7 cellular contexts compared by ENCODE assay signal in genomic region chr2:6864938-6865345, GRCh38. TPM values are rescaled to one million over a fixed set of nuclear protein-coding genes. Genes with fewer than 3 reads are reported as not detected.
DNase-seq lines count a peak whose midpoint lies in the region; ATAC-seq, FAIRE-seq and TF ChIP-seq lines count a peak whose summit lies in the region.

No MANE protein-coding gene starts in this region.

- TF ChIP-seq POLR2A in prostate gland (IDR thresholded peaks at IDR 0.05) (no peak), GM12892 (IDR thresholded peaks at IDR 0.05; ENCODE audit: low read depth, low read length) (no peak)

- H3K9me3 ChIP-seq in prostate gland = no peaks in the 10 kb centered on the region

- peak overlapping the region; percentile 83 for H3K4me3 Mint-ChIP-seq in activated CD4-positive, alpha-beta T cell treated with anti-CD3 and anti-CD28 coated beads, Interleukin-2, amount 10 ng/mL, durations not matched to agents 24 days and 14 days

- peak overlapping the region; percentile 15 for H3K27ac Mint-ChIP-seq in activated CD4-positive, alpha-beta T cell treated with anti-CD3 and anti-CD28 coated beads, Interleukin-2, amount 10 ng/mL, durations not matched to agents 24 days and 14 days

- no peaks in the 10 kb centered on the region for H3K4me1 ChIP-seq in prostate gland (replicated peaks)

- FAIRE-seq in GM12892 (lab: Jason Lieb, UNC) = no peak

- peak; percentile 77 for DNase-seq in activated CD4-positive, alpha-beta T cell treated with anti-CD3 and anti-CD28 coated beads, Interleukin-2, amount 10 ng/mL, durations not matched to agents 24 days and 14 days
- DNase-seq in fibroblast of pulmonary artery (ENCODE audit: low read depth) = peak; percentile 11
- DNase-seq in prostate gland (ENCODE audit: low spot score) = no peak
- DNase-seq in GM12892 (ENCODE audit: insufficient read length) = no peak
- no peak for DNase-seq in kidney tubule cell (ENCODE audit: low spot score)

- no peaks in the 10 kb centered on the region for H3K27me3 ChIP-seq in prostate gland (replicated peaks; ENCODE audit: insufficient read depth)

- intact Hi-C loops in activated CD4-positive, alpha-beta T cell treated with anti-CD3 and anti-CD28 coated beads, Interleukin-2, amount 10 ng/mL, durations not matched to agents 24 days and 14 days (cut with micrococcal nuclease) = loop anchor here (1.0 to 2.0 kb wide), 3 partner anchors 8 to 30 kb away; no protein-coding TSS in a partner anchor
- intact Hi-C loops in prostate gland (cut with DNase I) = no loop called here

- peaks cover 36% of the 10 kb centered on the region for H3K36me3 Mint-ChIP-seq in activated CD4-positive, alpha-beta T cell treated with anti-CD3 and anti-CD28 coated beads, Interleukin-2, amount 10 ng/mL, durations not matched to agents 24 days and 14 days (ENCODE audit: low read depth)

- peaks cover 54% of the 10 kb centered on the region for H3K4me1 Mint-ChIP-seq in activated CD4-positive, alpha-beta T cell treated with anti-CD3 and anti-CD28 coated beads, Interleukin-2, amount 10 ng/mL, durations not matched to agents 24 days and 14 days

- H3K4me3 ChIP-seq in fibroblast of pulmonary artery (replicated peaks; ENCODE audit: low read depth, low read length) = peak overlapping the region; percentile 60
- H3K4me3 ChIP-seq in prostate gland = peak overlapping the region; percentile 56 to 64

- 13% methylated on average over 27 of the region's 36 CpGs for WGBS in prostate gland

- TF ChIP-seq CTCF in fibroblast of pulmonary artery (IDR thresholded peaks at IDR 0.05; ENCODE audit: low read length, missing control alignments) = no peak
- TF ChIP-seq CTCF in prostate gland (IDR thresholded peaks at IDR 0.05) = no peak

- H3K27me3 Mint-ChIP-seq in activated CD4-positive, alpha-beta T cell treated with anti-CD3 and anti-CD28 coated beads, Interleukin-2, amount 10 ng/mL, durations not matched to agents 24 days and 14 days = no peaks in the 10 kb centered on the region

- ATAC-seq in GM18907 (IDR thresholded peaks at IDR 0.05; ENCODE audit: unreplicated experiment) (peak; percentile 34), HG02970 (IDR thresholded peaks at IDR 0.05; ENCODE audit: low FRiP score, unreplicated experiment) (peak; percentile 21)

- H3K9me3 Mint-ChIP-seq in activated CD4-positive, alpha-beta T cell treated with anti-CD3 and anti-CD28 coated beads, Interleukin-2, amount 10 ng/mL, durations not matched to agents 24 days and 14 days = peaks cover 15% of the 10 kb centered on the region

- H3K27ac ChIP-seq in prostate gland = peak overlapping the region; percentile 63 to 69

- H3K36me3 ChIP-seq in prostate gland = no peaks in the 10 kb centered on the region

RNA-seq across cellular contexts. Expression of gene CMPK2, which starts 0.8 kb away (rescaled TPM):
- 6.4 and 6.9 TPM in 2 replicates for total RNA-seq in activated CD4-positive, alpha-beta T cell treated with anti-CD3 and anti-CD28 coated beads, Interleukin-2, amount 10 ng/mL, durations not matched to agents 24 days and 14 days
- 10 to 100 TPM; 13.4 to 13.7 TPM for total RNA-seq in prostate gland
- polyA plus RNA-seq in GM12892 (2012; ENCODE audit: missing spikeins) = 2.9 TPM

RNA-seq across cellular contexts. Expression of gene RSAD2, which starts 12.6 kb away (rescaled TPM):
- total RNA-seq in activated CD4-positive, alpha-beta T cell treated with anti-CD3 and anti-CD28 coated beads, Interleukin-2, amount 10 ng/mL, durations not matched to agents 24 days and 14 days = 2.0 and 2.4 TPM in 2 replicates
- 1 to 10 TPM; 3.3 to 8.3 TPM for total RNA-seq in prostate gland
- polyA plus RNA-seq in GM12892 (2012; ENCODE audit: missing spikeins) = 1.5 TPM

RNA-seq across cellular contexts. Expression of gene RNF144A, which starts 52.3 kb away (rescaled TPM):
- 22.1 and 23.0 TPM in 2 replicates for total RNA-seq in activated CD4-positive, alpha-beta T cell treated with anti-CD3 and anti-CD28 coated beads, Interleukin-2, amount 10 ng/mL, durations not matched to agents 24 days and 14 days
- 10 to 100 TPM in 1 of 2 donors, 1 to 10 TPM in 1; 9.1 to 27.9 TPM for total RNA-seq in prostate gland
- 2.1 TPM for polyA plus RNA-seq in GM12892 (2012; ENCODE audit: missing spikeins)

Comparison
In these comparisons a context has a peak if more than half of its experiments do, and no peak if none do; other contexts are left out.
1. DNase-seq: peak in activated CD4-positive, alpha-beta T cell treated with anti-CD3 and anti-CD28 coated beads, Interleukin-2, amount 10 ng/mL, durations not matched to agents 24 days and 14 days (single experiment) and fibroblast of pulmonary artery (single experiment); none in prostate gland (single experiment), GM12892 (single experiment) and kidney tubule cell (single experiment).